Comparison of ENCODE assay signal across 28 cellular contexts in genomic region chr14:51621654-51622053, GRCh38. TPM values are rescaled to one million over a fixed set of nuclear protein-coding genes. Genes with fewer than 3 reads are reported as not detected.
DNase-seq lines count a peak whose midpoint lies in the region; ATAC-seq, FAIRE-seq and TF ChIP-seq lines count a peak whose summit lies in the region.
"Had no signal": no experiment of that assay in that cellular context is flagged by ENCODE, and none has a peak within 500 bp of the region (broad histone marks: within the 10 kb centered on the region; RNA-seq: fewer than 3 reads in every experiment).

No MANE protein-coding gene starts in this region.

- peak; percentile 82 for DNase-seq in GM12865 (ENCODE audit: low read depth)
- DNase-seq in pancreas, result no peak
- DNase-seq in NCI-H1436 treated with DMSO at 0.1 percent for 48 hours (lab: John Stamatoyannopoulos, UW), result no peak
- DNase-seq: 8988T; activated CD4-positive, alpha-beta T cell treated with anti-CD3 and anti-CD28 coated beads for 4 hours; activated CD8-positive, alpha-beta T cell treated with anti-CD3 and anti-CD28 coated beads, Interleukin-2, amount 10 ng/mL, durations not matched to agents 7 days and 5 days; amniotic stem cell; DMS79 treated with DMSO at 0.1 percent for 48 hours; GF-D8; H9; head of caudate nucleus; NCI-H2107; NCI-H446; NCI-H82; stimulated activated naive CD4-positive, alpha-beta T cell treated with Interleukin-2 at 50 U/mL for 16 hours; SW 1271; T-helper 9 cell had no signal

- TF ChIP-seq CTCF in GM12865 (IDR thresholded peaks at IDR 0.05; ENCODE audit: insufficient read depth, low read depth, low read length, missing control alignments) (no peak), pancreas (IDR thresholded peaks at IDR 0.05) (no peak)

- intact Hi-C loops in pancreas (cut with DNase I), result no loop called here

- no peaks in the 10 kb centered on the region for H3K27me3 ChIP-seq in pancreas

- H3K4me3 ChIP-seq in GM12865 (ENCODE audit: low read depth, low read length) (no peak overlapping the region), pancreas (no peak overlapping the region)
- H3K4me3 ChIP-seq: skin epidermis had no signal

- no peak overlapping the region for H3K27ac ChIP-seq in pancreas
- H3K27ac ChIP-seq: C4-2B, skin epidermis, VCaP had no signal

- no peaks in the 10 kb centered on the region for H3K36me3 ChIP-seq in pancreas

- H3K4me1 ChIP-seq in pancreas, result no peaks in the 10 kb centered on the region

- ATAC-seq in GM19328 (IDR thresholded peaks at IDR 0.05; ENCODE audit: unreplicated experiment), result peak; percentile 63
- peak; percentile 68 for ATAC-seq in HG02759 (IDR thresholded peaks at IDR 0.05; ENCODE audit: unreplicated experiment)
- peak; percentile 47 for ATAC-seq in HG03439 (IDR thresholded peaks at IDR 0.05; ENCODE audit: unreplicated experiment)
- ATAC-seq in activated CD4-positive, CD25-positive, alpha-beta regulatory T cell treated with anti-CD3 and anti-CD28 coated beads, Interleukin-2, amount 50 U/mL, for 24 hours, result no peak
- ATAC-seq in pancreas, result no peak
- no peak for ATAC-seq in GM21619 (IDR thresholded peaks at IDR 0.05; ENCODE audit: unreplicated experiment)
- ATAC-seq: activated CD8-positive, alpha-beta T cell treated with anti-CD3 and anti-CD28 coated beads, Interleukin-2, amount 10 ng/mL, durations not matched to agents 7 days and 5 days; esophagus mucosa had no signal

- no peaks in the 10 kb centered on the region for H3K9me3 ChIP-seq in pancreas

- 56 to 82% methylated on average over 2 of the region's 2 CpGs for WGBS in pancreas, 2 donors

- no peak for FAIRE-seq in pancreas (lab: Jason Lieb, UNC)
- FAIRE-seq: GM18507, keratinocyte had no signal

RNA-seq across cellular contexts. Expression of gene FRMD6, which starts 30.1 kb away (rescaled TPM):
- 10 to 100 TPM in 1 of 6 donors, 1 to 10 TPM in 5; 2.9 to 20.3 (median 7.1) TPM for total RNA-seq in pancreas
- polyA plus RNA-seq in pancreas, result 1 to 10 TPM; 2.8 to 3.5 TPM

Comparison
In these comparisons a context has a peak if more than half of its experiments do, and no peak if none do; other contexts are left out.
1. ATAC-seq: peak in GM19328 (single experiment), HG02759 (single experiment) and HG03439 (single experiment); none in activated CD4-positive, CD25-positive, alpha-beta regulatory T cell treated with anti-CD3 and anti-CD28 coated beads, Interleukin-2, amount 50 U/mL, for 24 hours (0 of 2), pancreas (0 of 4) and GM21619 (single experiment).